22 cellular contexts compared by ENCODE assay signal in genomic region chr7:157666530-157667040, GRCh38.
"Had no signal": no experiment of that assay in that cellular context is flagged by ENCODE, and none has a peak within 500 bp of the region (broad histone marks: within the 10 kb centered on the region; RNA-seq: fewer than 3 reads in every experiment).

No MANE protein-coding gene starts in this region.

- H3K4me3 ChIP-seq: heart left ventricle, lower lobe of right lung, tibial artery, upper lobe of left lung, uterus had no signal

- H3K27ac ChIP-seq: heart left ventricle, lower lobe of right lung, neutrophil, tibial artery, upper lobe of left lung, uterus had no signal

- H3K9me3 ChIP-seq: heart left ventricle, lower lobe of right lung, neutrophil, upper lobe of left lung, uterus had no signal

- H3K9me3 Mint-ChIP-seq: memory B cell; mesothelial cell of epicardium; nephron; stimulated activated memory B cell treated with anti-CD40 and anti-IgM and Interleukin-4, amounts not matched to agents 10 μg/mL and 1 μg/mL and 100 μg/mL, for 72 hours; stimulated activated naive CD8-positive, alpha-beta T cell treated with anti-CD3 and anti-CD28 coated beads, Interleukin-15, Interleukin-2, amounts not matched to agents 100 ng/mL and 50 ng/mL, for 24 hours had no signal

- H3K4me3 Mint-ChIP-seq: memory B cell; mesothelial cell of epicardium; nephron; stimulated activated memory B cell treated with anti-CD40 and anti-IgM and Interleukin-4, amounts not matched to agents 10 μg/mL and 1 μg/mL and 100 μg/mL, for 72 hours; stimulated activated naive CD8-positive, alpha-beta T cell treated with anti-CD3 and anti-CD28 coated beads, Interleukin-15, Interleukin-2, amounts not matched to agents 100 ng/mL and 50 ng/mL, for 24 hours had no signal

- H3K4me1 Mint-ChIP-seq: memory B cell; stimulated activated memory B cell treated with anti-CD40 and anti-IgM and Interleukin-4, amounts not matched to agents 10 μg/mL and 1 μg/mL and 100 μg/mL, for 72 hours had no signal

- H3K4me1 ChIP-seq: lower lobe of right lung, tibial artery, upper lobe of left lung, uterus had no signal

- H3K27ac Mint-ChIP-seq: memory B cell; mesothelial cell of epicardium; stimulated activated memory B cell treated with anti-CD40 and anti-IgM and Interleukin-4, amounts not matched to agents 10 μg/mL and 1 μg/mL and 100 μg/mL, for 72 hours; stimulated activated naive CD8-positive, alpha-beta T cell treated with anti-CD3 and anti-CD28 coated beads, Interleukin-15, Interleukin-2, amounts not matched to agents 100 ng/mL and 50 ng/mL, for 24 hours had no signal

- H3K36me3 Mint-ChIP-seq: memory B cell; mesothelial cell of epicardium; stimulated activated memory B cell treated with anti-CD40 and anti-IgM and Interleukin-4, amounts not matched to agents 10 μg/mL and 1 μg/mL and 100 μg/mL, for 72 hours had no signal

- ATAC-seq: esophagus mucosa; heart left ventricle; left lobe of liver; lower lobe of right lung; right cardiac atrium; stimulated activated memory B cell treated with anti-CD40 and anti-IgM and Interleukin-4, amounts not matched to agents 10 μg/mL and 1 μg/mL and 100 μg/mL, for 72 hours had no signal

- H3K27me3 ChIP-seq: upper lobe of left lung, uterus had no signal

- DNase-seq: effector memory CD4-positive, alpha-beta T cell; heart left ventricle; hippocampal formation; kidney glomerular epithelial cell; lower lobe of right lung; right cardiac atrium; stimulated activated CD4-positive, alpha-beta T cell treated with anti-CD3 and anti-CD28 coated beads, Interleukin-15, amount 100 ng/mL, for 24 hours; stimulated activated CD4-positive, alpha-beta T cell treated with anti-CD3 and anti-CD28 coated beads, Interleukin-1b, Interleukin-23, amount 100 ng/mL, for 48 hours; stimulated activated CD4-positive, alpha-beta T cell treated with anti-CD3 and anti-CD28 coated beads, Interleukin-4, amount 100 ng/mL, for 24 hours; tibial artery; upper lobe of left lung; uterus had no signal

- H3K36me3 ChIP-seq: heart left ventricle, lower lobe of right lung, neutrophil, tibial artery, upper lobe of left lung, uterus had no signal

- FAIRE-seq: endometrium, frontal cortex had no signal
